ENCODE assay signal across 1 cellular context in genomic region chr1:145849356-145850165, GRCh38.
TF ChIP-seq lines count a peak whose summit lies in the region.

No MANE protein-coding gene starts in this region.

TF ChIP-seq in IMR-90, 13 proteins besides CTCF, POLR2A, EP300 and RAD21:
- TF ChIP-seq FOS (IDR thresholded peaks at IDR 0.05; ENCODE audit: low read depth, low read length) (no peak), SMC3 (IDR thresholded peaks at IDR 0.05; ENCODE audit: low read depth, low read length) (no peak), MXI1 (IDR thresholded peaks at IDR 0.05; ENCODE audit: borderline replicate concordance, low read depth, low read length) (peak; percentile 26; the same call in 1 of the 2 replicates), MAZ (IDR thresholded peaks at IDR 0.05; ENCODE audit: borderline replicate concordance, low read depth, low read length) (peak; percentile 63; the same call in 1 of the 2 replicates), ELK1 (IDR thresholded peaks at IDR 0.05; ENCODE audit: borderline replicate concordance, low read depth, low read length) (no peak)
